ENCODE assay signal across 9 cellular contexts in the genomic region with DNA sequence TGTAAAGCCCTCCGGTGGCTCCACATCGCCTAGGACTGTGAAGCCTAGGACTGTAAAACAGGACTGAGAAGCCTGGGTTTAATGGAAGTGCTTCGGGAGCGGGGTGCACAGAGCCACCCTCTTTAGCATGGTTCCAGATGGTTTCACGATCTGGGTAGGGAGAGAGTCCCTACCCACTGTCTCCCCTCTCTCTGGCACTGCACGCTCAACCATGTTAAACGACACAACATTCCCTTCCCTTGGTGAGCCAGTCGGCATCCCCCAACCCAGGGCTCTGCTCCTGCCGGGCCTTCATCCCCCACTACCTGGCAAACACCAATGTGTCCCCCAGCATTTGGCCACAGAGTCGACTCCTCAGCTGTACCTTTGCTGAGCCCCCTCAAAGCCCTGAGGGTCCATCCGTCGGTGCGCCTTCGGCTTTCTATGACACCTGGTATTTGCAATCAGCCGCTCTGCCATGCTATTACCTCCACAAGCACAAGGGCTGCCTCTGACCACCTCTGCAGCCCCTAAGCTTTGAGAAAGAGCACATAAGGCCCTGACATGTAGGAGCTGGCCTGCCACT. TPM values are rescaled to one million over a fixed set of nuclear protein-coding genes. Genes with fewer than 3 reads are reported as not detected.
DNase-seq lines count a peak whose midpoint lies in the region; ATAC-seq and TF ChIP-seq lines count a peak whose summit lies in the region.
"Had no signal": no experiment of that assay in that cellular context is flagged by ENCODE, and none has a peak within 500 bp of the region (broad histone marks: within the 10 kb centered on the region; RNA-seq: fewer than 3 reads in every experiment).

No MANE protein-coding gene starts in this region.

- 78% methylated on average over 15 of the region's 15 CpGs for WGBS in prostate gland

- DNase-seq in T-helper 17 cell (no peak), foreskin keratinocyte (no peak), prostate gland (ENCODE audit: low spot score) (no peak)
- no peak for DNase-seq in stimulated activated CD4-positive, alpha-beta T cell treated with anti-CD3 and anti-CD28 coated beads, Interleukin-4, amount 100 ng/mL, for 4 hours
- DNase-seq: nucleus accumbens had no signal

- peak overlapping the region; percentile 93 for H3K4me3 Mint-ChIP-seq in T-helper 17 cell

- H3K4me3 ChIP-seq in prostate gland = peak overlapping the region; percentile 82 to 92

- intact Hi-C loops in prostate gland (cut with DNase I) = no loop called here

- no peak for ATAC-seq in T-helper 17 cell
- no peak for ATAC-seq in foreskin keratinocyte
- ATAC-seq in GM21723 (IDR thresholded peaks at IDR 0.05; ENCODE audit: unreplicated experiment) = no peak
- ATAC-seq in esophagus mucosa = no peak
- ATAC-seq in GM18505 (IDR thresholded peaks at IDR 0.05; ENCODE audit: unreplicated experiment) = no peak

- peaks cover 28% of the 10 kb centered on the region for H3K4me1 Mint-ChIP-seq in T-helper 17 cell

- TF ChIP-seq POLR2A in prostate gland (IDR thresholded peaks at IDR 0.05) (no peak), GM18505 (IDR thresholded peaks at IDR 0.05; ENCODE audit: borderline replicate concordance, extremely low read depth, insufficient read depth, insufficient read length) (no peak)

- H3K9me3 ChIP-seq in ES-I3 (ENCODE audit: control insufficient read depth, insufficient read depth, low read length) = no peaks in the 10 kb centered on the region
- no peaks in the 10 kb centered on the region for H3K9me3 ChIP-seq in T-helper 17 cell (ENCODE audit: control insufficient read depth, low read length, poor library complexity, severe bottlenecking)
- H3K9me3 ChIP-seq in prostate gland = no peaks in the 10 kb centered on the region

- no peaks in the 10 kb centered on the region for H3K36me3 Mint-ChIP-seq in T-helper 17 cell (ENCODE audit: low read depth)

- H3K4me1 ChIP-seq in ES-I3 (ENCODE audit: insufficient read depth, low read length) = peaks cover 9% of the 10 kb centered on the region; the same call in 1 of the 2 replicates
- H3K4me1 ChIP-seq in foreskin keratinocyte = no peaks in the 10 kb centered on the region
- H3K4me1 ChIP-seq in prostate gland (replicated peaks) = peaks cover 6% of the 10 kb centered on the region

- H3K36me3 ChIP-seq in ES-I3 (ENCODE audit: insufficient read depth, low read length) = peaks cover 16% of the 10 kb centered on the region; the same call in 1 of the 2 replicates
- peaks cover 0 to 13% of the 10 kb centered on the region in 2 donors for H3K36me3 ChIP-seq in prostate gland

- no peaks in the 10 kb centered on the region for H3K27me3 Mint-ChIP-seq in T-helper 17 cell

- peak overlapping the region; percentile 88 for H3K27ac Mint-ChIP-seq in T-helper 17 cell

- peak overlapping the region; percentile 46 for H3K27ac ChIP-seq in foreskin keratinocyte
- H3K27ac ChIP-seq in prostate gland = no peak overlapping the region

- H3K27me3 ChIP-seq in foreskin keratinocyte = no peaks in the 10 kb centered on the region
- H3K27me3 ChIP-seq in prostate gland (replicated peaks; ENCODE audit: insufficient read depth) = no peaks in the 10 kb centered on the region

- TF ChIP-seq CTCF in foreskin keratinocyte (conservative IDR thresholded peaks at IDR 0.05) (no peak), prostate gland (IDR thresholded peaks at IDR 0.05) (no peak)

- peak overlapping the region; percentile 73 for H3K9ac ChIP-seq in ES-I3 (ENCODE audit: low read depth, low read length)

RNA-seq across cellular contexts. Expression of a gene that starts 1.1 kb away (rescaled TPM):
- total RNA-seq in T-helper 17 cell = 10 to 100 TPM; 65.0 to 74.0 TPM
- 150 and 161 TPM in 2 replicates for total RNA-seq in foreskin keratinocyte
- 316 and 358 TPM in 2 replicates for polyA plus RNA-seq in foreskin keratinocyte
- 100 to 1,000 TPM; 156 to 179 TPM for total RNA-seq in prostate gland
- total RNA-seq in esophagus mucosa = 132 TPM

RNA-seq across cellular contexts. Expression of a gene that starts 5.4 kb away (rescaled TPM):
- total RNA-seq in T-helper 17 cell (not detected), foreskin keratinocyte (not detected in 2 replicates), prostate gland (not detected), esophagus mucosa (not detected)
- not detected in 2 replicates for polyA plus RNA-seq in foreskin keratinocyte
